In genomic region chr13:95222733-95223018, GRCh38 we compare ENCODE assay signal across 18 cellular contexts.
DNase-seq lines count a peak whose midpoint lies in the region; ATAC-seq, FAIRE-seq and TF ChIP-seq lines count a peak whose summit lies in the region.
"Had no signal": no experiment of that assay in that cellular context is flagged by ENCODE, and none has a peak within 500 bp of the region (broad histone marks: within the 10 kb centered on the region; RNA-seq: fewer than 3 reads in every experiment).

No MANE protein-coding gene starts in this region.

- peak; percentile 91 for FAIRE-seq in GM12878 (lab: Jason Lieb, UNC)

- no peaks in the 10 kb centered on the region; the same call in 2 of the 3 replicates for H3K9me3 ChIP-seq in GM12878 (replicated peaks; ENCODE audit: control insufficient read depth, insufficient read depth, low read length)

- H3K9me3 Mint-ChIP-seq in activated CD4-positive, alpha-beta T cell treated with anti-CD3 and anti-CD28 coated beads, Interleukin-2, amount 10 ng/mL, durations not matched to agents 24 days and 14 days = no peaks in the 10 kb centered on the region

- SMC1A ChIA-PET in GM12878 (lab: Charles Lee; ENCODE audit: uncharacterized antibody, unreplicated experiment) = interaction anchor here (0.6 to 8.3 kb wide), 18 partner anchors 9 to 165 kb away, joined by 3 to 129 read pairs (median 6); partner anchors contain the start of gene ABCC4

- DNase-seq in GM12878 (ENCODE audit: low read depth, low spot score) (no peak), Right ventricle myocardium superior (no peak), RPMI8226 (no peak), DMS53 (lab: John Stamatoyannopoulos, UW) (no peak)
- no peak for DNase-seq in activated CD4-positive, alpha-beta T cell treated with anti-CD3 and anti-CD28 coated beads, Interleukin-2, amount 10 ng/mL, durations not matched to agents 24 days and 14 days
- DNase-seq: activated gamma-delta T cell; dorsolateral prefrontal cortex; H7; KG1; NCI-H187; NCI-H526; stimulated activated CD4-positive, alpha-beta T cell treated with anti-CD3 and anti-CD28 coated beads, Interleukin-15, amount 100 ng/mL, for 24 hours had no signal

- H3K79me2 ChIP-seq in GM12878 (ENCODE audit: control insufficient read depth, insufficient read depth, low read length) = peaks cover 34% of the 10 kb centered on the region
- H3K79me2 ChIP-seq: hepatocyte had no signal

- H3K4me1 ChIP-seq in GM12878 (ENCODE audit: control insufficient read depth, insufficient read depth, low read length) = peaks cover 25% of the 10 kb centered on the region

- peak overlapping the region; percentile 11; the same call in 1 of the 2 replicates for H3K4me3 ChIP-seq in GM12878
- H3K4me3 ChIP-seq: dorsolateral prefrontal cortex, hepatocyte had no signal

- peak; percentile 8 to 35 (median 12); a peak in 1 of 6 replicates for TF ChIP-seq CTCF in GM12878 (IDR thresholded peaks at IDR 0.05 in 2 of 3, conservative IDR thresholded peaks at IDR 0.05 in 1 of 3; ENCODE audit: control insufficient read depth in 2 of 3, extremely low read depth in 1 of 3, insufficient read depth in 1 of 3, low read depth in 3 of 3, low read length in 3 of 3)

- peak overlapping the region; percentile 49 for H3K4me2 ChIP-seq in GM12878 (ENCODE audit: control insufficient read depth, insufficient read depth)
- H3K4me2 ChIP-seq: hepatocyte had no signal

- WGBS in GM12878 (ENCODE audit: insufficient coverage, insufficient replicate concordance, low lambda C conversion rate, missing lambda C conversion rate) = 77% methylated on average over 4 of the region's 4 CpGs

- no peak overlapping the region for H2AFZ ChIP-seq in GM12878 (ENCODE audit: control insufficient read depth, low read depth, low read length)
- H2AFZ ChIP-seq: hepatocyte had no signal

- no peaks in the 10 kb centered on the region for H3K27me3 ChIP-seq in GM12878 (replicated peaks in 1 of 2; ENCODE audit: control insufficient read depth in 2 of 2, insufficient read depth in 2 of 2, low read length in 1 of 2)
- H3K27me3 ChIP-seq: dorsolateral prefrontal cortex, hepatocyte had no signal

- 0 out of 2 replicates have a peak, but pooled peaks have one; percentile 17 for TF ChIP-seq RAD21 in GM12878 (IDR thresholded peaks at IDR 0.05; ENCODE audit: insufficient read depth, low read depth, low read length)

- peak overlapping the region; percentile 45 for H3K27ac ChIP-seq in GM12878 (ENCODE audit: control insufficient read depth, insufficient read depth)
- H3K27ac ChIP-seq: dorsolateral prefrontal cortex, hepatocyte had no signal

- H3K4me3 Mint-ChIP-seq in activated CD4-positive, alpha-beta T cell treated with anti-CD3 and anti-CD28 coated beads, Interleukin-2, amount 10 ng/mL, durations not matched to agents 24 days and 14 days = no peak overlapping the region
- H3K4me3 Mint-ChIP-seq: brain had no signal

- in situ Hi-C loops in GM12878 (cut with MboI) = no loop called here

- intact Hi-C loops in GM12878 (cut with micrococcal nuclease; ENCODE audit: unreplicated experiment) = no loop called here
- intact Hi-C loops in Right ventricle myocardium superior (cut with DNase I) = no loop called here
- intact Hi-C loops in activated CD4-positive, alpha-beta T cell treated with anti-CD3 and anti-CD28 coated beads, Interleukin-2, amount 10 ng/mL, durations not matched to agents 24 days and 14 days (cut with micrococcal nuclease) = no loop called here

- no peaks in the 10 kb centered on the region for H3K36me3 Mint-ChIP-seq in activated CD4-positive, alpha-beta T cell treated with anti-CD3 and anti-CD28 coated beads, Interleukin-2, amount 10 ng/mL, durations not matched to agents 24 days and 14 days (ENCODE audit: low read depth)

- H3K27ac Mint-ChIP-seq in activated CD4-positive, alpha-beta T cell treated with anti-CD3 and anti-CD28 coated beads, Interleukin-2, amount 10 ng/mL, durations not matched to agents 24 days and 14 days = no peak overlapping the region
- H3K27ac Mint-ChIP-seq: brain had no signal

- H3K27me3 Mint-ChIP-seq in activated CD4-positive, alpha-beta T cell treated with anti-CD3 and anti-CD28 coated beads, Interleukin-2, amount 10 ng/mL, durations not matched to agents 24 days and 14 days = no peaks in the 10 kb centered on the region

- ATAC-seq in GM18498 (IDR thresholded peaks at IDR 0.05; ENCODE audit: unreplicated experiment) (peak; percentile 38), GM21526 (IDR thresholded peaks at IDR 0.05; ENCODE audit: low FRiP score, unreplicated experiment) (peak; percentile 40), HG03066 (IDR thresholded peaks at IDR 0.05; ENCODE audit: low read depth, unreplicated experiment) (peak; percentile 38), GM12878 (peak; percentile 63), Right ventricle myocardium superior (ENCODE audit: poor library complexity) (no peak)
- ATAC-seq: SK-N-SH treated with all-trans-retinoic acid at 6 μM for 48 hours had no signal

- peak overlapping the region; percentile 0; the same call in 1 of the 2 replicates for H3K9ac ChIP-seq in GM12878 (ENCODE audit: control insufficient read depth, insufficient read depth, low read length)

- RAD21 ChIA-PET in GM12878 (lab: Charles Lee; ENCODE audit: unreplicated experiment) = interaction anchor here (0.7 to 6.9 kb wide), 14 partner anchors 9 to 182 kb away, joined by 3 to 88 read pairs (median 7); partner anchors contain the start of gene ABCC4

- peaks cover 8% of the 10 kb centered on the region for H3K4me1 Mint-ChIP-seq in activated CD4-positive, alpha-beta T cell treated with anti-CD3 and anti-CD28 coated beads, Interleukin-2, amount 10 ng/mL, durations not matched to agents 24 days and 14 days
- H3K4me1 Mint-ChIP-seq: brain had no signal

- H4K20me1 ChIP-seq in GM12878 (ENCODE audit: control insufficient read depth, insufficient read depth) = no peaks in the 10 kb centered on the region

- POLR2A ChIA-PET in GM12878 (lab: Charles Lee) = interaction anchor here (0.9 to 6.9 kb wide), 7 partner anchors 15 to 77 kb away, joined by 3 to 54 read pairs (median 5); partner anchors contain the start of gene ABCC4

- TF ChIP-seq POLR2A in GM12878 (IDR thresholded peaks at IDR 0.05; ENCODE audit: low read depth, low read length) = no peak

- peaks cover 2 to 13% of the 10 kb centered on the region in 2 experiments; a peak in 2 of 4 replicates for H3K36me3 ChIP-seq in GM12878 (ENCODE audit: control insufficient read depth in 2 of 2, insufficient read depth in 2 of 2, low read length in 1 of 2)

- no TSS peak for BruUV-seq in GM12878 (replicated peaks; lab: Mats Ljungman, UMichigan)

- no peak for TF ChIP-seq EP300 in GM12878 (IDR thresholded peaks at IDR 0.05; ENCODE audit: borderline replicate concordance in 1 of 2, control insufficient read depth in 1 of 2, low read depth in 2 of 2, low read length in 2 of 2)

- CTCF ChIA-PET in GM12878 (lab: Yijun Ruan, JAX) = interaction anchor here (0.6 to 10.6 kb wide), 7 partner anchors 14 to 158 kb away, joined by 3 to 107 read pairs (median 9); partner anchors contain the start of gene ABCC4

TF ChIP-seq in GM12878, 131 proteins besides CTCF, POLR2A, EP300 and RAD21:
- TF ChIP-seq PAX5 (IDR thresholded peaks at IDR 0.05; ENCODE audit: borderline replicate concordance, low read depth, low read length) = no peak
- peak; percentile 66 for TF ChIP-seq MEF2B (IDR thresholded peaks at IDR 0.05; ENCODE audit: partially characterized antibody, poor library complexity, severe bottlenecking)
- 0 out of 4 replicates have a peak, but pooled peaks of 1 of the 2 experiments have one; percentile 7 for TF ChIP-seq BHLHE40 (IDR thresholded peaks at IDR 0.05; ENCODE audit: borderline replicate concordance in 1 of 2, low read depth in 2 of 2, low read length in 1 of 2)
- TF ChIP-seq SMC3 (IDR thresholded peaks at IDR 0.05; ENCODE audit: borderline replicate concordance, low read length) = 0 out of 2 replicates have a peak, but pooled peaks have one; percentile 12
- no peak for TF ChIP-seq SIX5 (IDR thresholded peaks at IDR 0.05; ENCODE audit: low read depth, low read length, severe bottlenecking)
- peak; percentile 41 for TF ChIP-seq NR2F1 (conservative IDR thresholded peaks at IDR 0.05)
- no peak for TF ChIP-seq NBN (IDR thresholded peaks at IDR 0.05)
- TF ChIP-seq MTA2 (IDR thresholded peaks at IDR 0.05; ENCODE audit: low read depth) = peak; percentile 16; the same call in 1 of the 2 replicates
- 0 out of 2 replicates have a peak, but pooled peaks have one; percentile 9 for TF ChIP-seq BCL11A (IDR thresholded peaks at IDR 0.05; ENCODE audit: low read depth, low read length)
- no peak for TF ChIP-seq SREBF2 (IDR thresholded peaks at IDR 0.05; ENCODE audit: low read length)
